Comparison of ENCODE assay signal across 15 cellular contexts in the genomic region with DNA sequence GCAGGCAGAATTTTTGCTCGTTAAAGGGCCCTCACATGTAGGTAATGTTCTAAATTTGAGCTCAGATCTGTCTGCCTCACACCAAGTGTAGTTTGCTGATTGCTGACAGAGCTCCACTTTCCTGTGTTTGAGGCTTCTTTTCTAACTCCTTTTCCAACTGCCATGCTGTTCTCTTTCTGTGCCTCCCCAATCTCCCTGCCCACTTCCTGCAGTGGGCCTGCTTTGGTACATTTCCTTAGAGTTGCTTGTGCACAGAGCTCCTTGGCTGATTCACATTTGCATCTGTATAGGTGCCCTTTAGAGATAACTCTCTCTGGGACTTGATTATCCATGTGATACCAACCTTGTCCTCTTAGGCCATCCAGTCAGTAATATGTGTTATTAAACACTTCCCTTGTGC. TPM values are rescaled to one million over a fixed set of nuclear protein-coding genes. Genes with fewer than 3 reads are reported as not detected.
DNase-seq lines count a peak whose midpoint lies in the region; ATAC-seq and TF ChIP-seq lines count a peak whose summit lies in the region.
"Had no signal": no experiment of that assay in that cellular context is flagged by ENCODE, and none has a peak within 500 bp of the region (broad histone marks: within the 10 kb centered on the region; RNA-seq: fewer than 3 reads in every experiment).

No MANE protein-coding gene starts in this region.

- H3F3A ChIP-seq in GM23338 (replicated peaks; ENCODE audit: low read depth), result no peaks in the 10 kb centered on the region

- intact Hi-C loops in activated T-helper 2 cell treated with anti-CD3 and anti-CD28 coated beads, Interferon-gamma antibody, Interleukin-2, Interleukin-4, amounts not matched to agents 10 μg/mL and 5 μg/mL and 100 μg/mL, durations not matched to agents 14 hours and 24 hours and 36 hours (cut with micrococcal nuclease), result no loop called here

- H3K27ac ChIP-seq in CD4-positive, CD25-positive, alpha-beta regulatory T cell (ENCODE audit: insufficient read depth, low read length, poor library complexity, severe bottlenecking), result no peak overlapping the region
- H3K27ac ChIP-seq in GM23338 (ENCODE audit: low read depth), result no peak overlapping the region
- H3K27ac ChIP-seq: heart right ventricle, right lobe of liver, SJCRH30, VCaP had no signal

- H3K4me3 Mint-ChIP-seq in CD4-positive, CD25-positive, alpha-beta regulatory T cell, result peak overlapping the region; percentile 0 to 90 (median 58)
- H3K4me3 Mint-ChIP-seq in GM23338, result no peak overlapping the region; the same call in 2 of the 3 replicates
- peak overlapping the region; percentile 17 for H3K4me3 Mint-ChIP-seq in activated T-helper 2 cell treated with anti-CD3 and anti-CD28 coated beads, Interferon-gamma antibody, Interleukin-2, Interleukin-4, amounts not matched to agents 10 μg/mL and 5 μg/mL and 100 μg/mL, durations not matched to agents 14 hours and 24 hours and 36 hours (ENCODE audit: low read depth)
- H3K4me3 Mint-ChIP-seq in naive thymus-derived CD8-positive, alpha-beta T cell, result peak overlapping the region; percentile 32 to 63 (median 52)

- H3K4me3 ChIP-seq in CD4-positive, CD25-positive, alpha-beta regulatory T cell (ENCODE audit: low read depth, low read length), result peak overlapping the region; percentile 30
- H3K4me3 ChIP-seq in GM23338, result no peak overlapping the region
- H3K4me3 ChIP-seq: heart right ventricle, right lobe of liver, SJCRH30 had no signal

- H3K79me2 ChIP-seq in GM23338 (replicated peaks; ENCODE audit: insufficient read depth), result peaks cover 63% of the 10 kb centered on the region

- no peaks in the 10 kb centered on the region for H3K9me3 ChIP-seq in CD4-positive, CD25-positive, alpha-beta regulatory T cell (ENCODE audit: control insufficient read depth in 2 of 2, low read length in 2 of 2)
- H3K9me3 ChIP-seq: heart right ventricle, right lobe of liver, SJCRH30 had no signal

- H3K4me1 Mint-ChIP-seq in CD4-positive, CD25-positive, alpha-beta regulatory T cell, result peaks cover 8 to 63% (median 38%) of the 10 kb centered on the region in 4 donors
- H3K4me1 Mint-ChIP-seq in GM23338, result peaks cover 18% of the 10 kb centered on the region
- peaks cover 23% of the 10 kb centered on the region for H3K4me1 Mint-ChIP-seq in activated T-helper 2 cell treated with anti-CD3 and anti-CD28 coated beads, Interferon-gamma antibody, Interleukin-2, Interleukin-4, amounts not matched to agents 10 μg/mL and 5 μg/mL and 100 μg/mL, durations not matched to agents 14 hours and 24 hours and 36 hours (ENCODE audit: low read depth)
- peaks cover 17 to 62% (median 49%) of the 10 kb centered on the region in 4 donors for H3K4me1 Mint-ChIP-seq in naive thymus-derived CD8-positive, alpha-beta T cell

- H3K36me3 Mint-ChIP-seq in CD4-positive, CD25-positive, alpha-beta regulatory T cell, result peaks cover 41% of the 10 kb centered on the region
- H3K36me3 Mint-ChIP-seq in GM23338 (ENCODE audit: low read depth), result peaks cover 71% of the 10 kb centered on the region
- H3K36me3 Mint-ChIP-seq in activated T-helper 2 cell treated with anti-CD3 and anti-CD28 coated beads, Interferon-gamma antibody, Interleukin-2, Interleukin-4, amounts not matched to agents 10 μg/mL and 5 μg/mL and 100 μg/mL, durations not matched to agents 14 hours and 24 hours and 36 hours (ENCODE audit: low read depth), result peaks cover 65% of the 10 kb centered on the region
- peaks cover 11 to 69% (median 20%) of the 10 kb centered on the region in 3 donors for H3K36me3 Mint-ChIP-seq in naive thymus-derived CD8-positive, alpha-beta T cell

- peak in 1 of 3 donors; percentile 14 for DNase-seq in CD4-positive, CD25-positive, alpha-beta regulatory T cell
- DNase-seq in GM23338 (ENCODE audit: low spot score), result no peak
- no peak for DNase-seq in activated T-helper 2 cell treated with anti-CD3 and anti-CD28 coated beads, Interferon-gamma antibody, Interleukin-2, Interleukin-4, amounts not matched to agents 10 μg/mL and 5 μg/mL and 100 μg/mL, durations not matched to agents 14 hours and 24 hours and 36 hours (ENCODE audit: low spot score)
- no peak for DNase-seq in naive thymus-derived CD8-positive, alpha-beta T cell
- no peak for DNase-seq in NCI-H2171 treated with DMSO at 0.1 percent for 48 hours (lab: John Stamatoyannopoulos, UW)
- DNase-seq: caudate nucleus; heart right ventricle; left colon; NCI-H2107; NK-92 treated with Interleukin-12 subunit alpha and Interleukin-12 subunit beta, amount 100 ng/mL, for 24 hours; right lobe of liver; SJCRH30 had no signal

- no peak for TF ChIP-seq CTCF in GM23338 (conservative IDR thresholded peaks at IDR 0.05; ENCODE audit: low read depth in 2 of 2)

- no peak overlapping the region for H3K4me2 ChIP-seq in GM23338

- H3K27me3 Mint-ChIP-seq in CD4-positive, CD25-positive, alpha-beta regulatory T cell, result peaks cover 11% of the 10 kb centered on the region
- peaks cover 13% of the 10 kb centered on the region for H3K27me3 Mint-ChIP-seq in GM23338 (ENCODE audit: insufficient read depth, low read depth, poor library complexity)
- no peaks in the 10 kb centered on the region for H3K27me3 Mint-ChIP-seq in activated T-helper 2 cell treated with anti-CD3 and anti-CD28 coated beads, Interferon-gamma antibody, Interleukin-2, Interleukin-4, amounts not matched to agents 10 μg/mL and 5 μg/mL and 100 μg/mL, durations not matched to agents 14 hours and 24 hours and 36 hours (ENCODE audit: low read depth)
- no peaks in the 10 kb centered on the region for H3K27me3 Mint-ChIP-seq in naive thymus-derived CD8-positive, alpha-beta T cell

- no peaks in the 10 kb centered on the region for H3K27me3 ChIP-seq in CD4-positive, CD25-positive, alpha-beta regulatory T cell (ENCODE audit: control insufficient read depth, insufficient read depth, low read length)
- no peaks in the 10 kb centered on the region for H3K27me3 ChIP-seq in GM23338 (ENCODE audit: insufficient read depth)
- H3K27me3 ChIP-seq: heart right ventricle, right lobe of liver, SJCRH30 had no signal

- no peaks in the 10 kb centered on the region for H3K9me3 Mint-ChIP-seq in CD4-positive, CD25-positive, alpha-beta regulatory T cell
- H3K9me3 Mint-ChIP-seq in GM23338, result no peaks in the 10 kb centered on the region
- H3K9me3 Mint-ChIP-seq in activated T-helper 2 cell treated with anti-CD3 and anti-CD28 coated beads, Interferon-gamma antibody, Interleukin-2, Interleukin-4, amounts not matched to agents 10 μg/mL and 5 μg/mL and 100 μg/mL, durations not matched to agents 14 hours and 24 hours and 36 hours, result no peaks in the 10 kb centered on the region
- H3K9me3 Mint-ChIP-seq in naive thymus-derived CD8-positive, alpha-beta T cell, result no peaks in the 10 kb centered on the region

- no peak overlapping the region for H2AFZ ChIP-seq in GM23338

- ATAC-seq in CD4-positive, CD25-positive, alpha-beta regulatory T cell (ENCODE audit: low read depth in 2 of 2), result no peak
- ATAC-seq in GM23338, result no peak
- ATAC-seq in naive thymus-derived CD8-positive, alpha-beta T cell, result no peak
- ATAC-seq in activated CD4-positive, CD25-positive, alpha-beta regulatory T cell treated with anti-CD3 and anti-CD28 coated beads, Interleukin-2, amount 50 U/mL, for 24 hours, result no peak
- ATAC-seq in HG02623 (IDR thresholded peaks at IDR 0.05; ENCODE audit: unreplicated experiment), result no peak
- ATAC-seq: heart right ventricle, left colon, right lobe of liver had no signal

- peaks cover 58% of the 10 kb centered on the region for H3K36me3 ChIP-seq in CD4-positive, CD25-positive, alpha-beta regulatory T cell (ENCODE audit: control insufficient read depth, insufficient read depth, low read length)
- H3K36me3 ChIP-seq in GM23338 (ENCODE audit: insufficient read depth), result peaks cover 44% of the 10 kb centered on the region

- POLR2A ChIA-PET in naive thymus-derived CD8-positive, alpha-beta T cell (lab: Charles Lee), result no interaction called here

- peaks cover 55% of the 10 kb centered on the region for H4K20me1 ChIP-seq in GM23338 (replicated peaks; ENCODE audit: insufficient read depth)

- H3K4me1 ChIP-seq in CD4-positive, CD25-positive, alpha-beta regulatory T cell (ENCODE audit: control insufficient read depth, insufficient read depth, low read length, poor library complexity, severe bottlenecking), result peaks cover 43% of the 10 kb centered on the region
- H3K4me1 ChIP-seq in GM23338 (ENCODE audit: insufficient read depth), result peaks cover 10% of the 10 kb centered on the region; the same call in 1 of the 2 replicates
- H3K4me1 ChIP-seq: SJCRH30 had no signal

- no peaks in the 10 kb centered on the region for H3K9me2 ChIP-seq in GM23338 (ENCODE audit: insufficient read depth)

- peak overlapping the region; percentile 21 to 58 (median 50) for H3K27ac Mint-ChIP-seq in CD4-positive, CD25-positive, alpha-beta regulatory T cell
- peak overlapping the region; percentile 69; the same call in 1 of the 2 replicates for H3K27ac Mint-ChIP-seq in GM23338
- peak overlapping the region; percentile 58 for H3K27ac Mint-ChIP-seq in activated T-helper 2 cell treated with anti-CD3 and anti-CD28 coated beads, Interferon-gamma antibody, Interleukin-2, Interleukin-4, amounts not matched to agents 10 μg/mL and 5 μg/mL and 100 μg/mL, durations not matched to agents 14 hours and 24 hours and 36 hours
- peak overlapping the region in 8 of 10 donors; percentile 0 to 80 (median 34) for H3K27ac Mint-ChIP-seq in naive thymus-derived CD8-positive, alpha-beta T cell

TF ChIP-seq in GM23338, 12 proteins besides CTCF, POLR2A, EP300 and RAD21 (continues in another document):
- no peak for TF ChIP-seq EZH2 (IDR thresholded peaks at IDR 0.05; ENCODE audit: low read depth, unreplicated experiment)
- no peak for TF ChIP-seq JUNB (IDR thresholded peaks at IDR 0.05; ENCODE audit: unreplicated experiment)

RNA-seq across cellular contexts. Expression of a gene that starts 4.5 kb away (rescaled TPM):
- total RNA-seq in CD4-positive, CD25-positive, alpha-beta regulatory T cell, result 61.6 TPM
- polyA plus RNA-seq in CD4-positive, CD25-positive, alpha-beta regulatory T cell, result 10 to 100 TPM; 32.8 to 47.3 (median 44.9) TPM
- total RNA-seq in GM23338 (2014; rRNA removed; shearing (Covaris generic)), result 24.0 and 25.8 TPM in 2 replicates
- polyA plus RNA-seq in GM23338 (2016; fragmentation: Nextera tagmentation; extraction: Ambion mirVana), result 51.9 and 60.9 TPM in 2 replicates
- total RNA-seq in activated T-helper 2 cell treated with anti-CD3 and anti-CD28 coated beads, Interferon-gamma antibody, Interleukin-2, Interleukin-4, amounts not matched to agents 10 μg/mL and 5 μg/mL and 100 μg/mL, durations not matched to agents 14 hours and 24 hours and 36 hours, result 53.2 and 55.7 TPM in 2 replicates
- 10 to 100 TPM; 72.8 to 73.4 TPM for total RNA-seq in naive thymus-derived CD8-positive, alpha-beta T cell
- 10 to 100 TPM; 39.1 to 48.7 (median 42.1) TPM for polyA plus RNA-seq in naive thymus-derived CD8-positive, alpha-beta T cell

RNA-seq across cellular contexts. Expression of a gene that starts 41.9 kb away (rescaled TPM):
- 65.4 TPM for total RNA-seq in CD4-positive, CD25-positive, alpha-beta regulatory T cell
- 10 to 100 TPM; 50.9 to 68.5 (median 62.8) TPM for polyA plus RNA-seq in CD4-positive, CD25-positive, alpha-beta regulatory T cell
- 46.4 and 63.6 TPM in 2 replicates for total RNA-seq in GM23338 (2014; rRNA removed; shearing (Covaris generic))
- polyA plus RNA-seq in GM23338 (2016; fragmentation: Nextera tagmentation; extraction: Ambion mirVana), result 23.6 and 28.6 TPM in 2 replicates
- 90.8 and 94.9 TPM in 2 replicates for total RNA-seq in activated T-helper 2 cell treated with anti-CD3 and anti-CD28 coated beads, Interferon-gamma antibody, Interleukin-2, Interleukin-4, amounts not matched to agents 10 μg/mL and 5 μg/mL and 100 μg/mL, durations not matched to agents 14 hours and 24 hours and 36 hours
- 10 to 100 TPM; 29.2 to 30.3 TPM for total RNA-seq in naive thymus-derived CD8-positive, alpha-beta T cell
- 10 to 100 TPM; 37.3 to 44.7 (median 42.0) TPM for polyA plus RNA-seq in naive thymus-derived CD8-positive, alpha-beta T cell
